8 cellular contexts compared by ENCODE assay signal in genomic region chr17:18158022-18158600, GRCh38. TPM values are rescaled to one million over a fixed set of nuclear protein-coding genes. Genes with fewer than 3 reads are reported as not detected.
DNase-seq lines count a peak whose midpoint lies in the region; ATAC-seq and TF ChIP-seq lines count a peak whose summit lies in the region.

No MANE protein-coding gene starts in this region.

- H3K4me3 ChIP-seq in adipocyte (ENCODE audit: low read length) = peak overlapping the region; percentile 69
- H3K4me3 ChIP-seq in rectal smooth muscle tissue (ENCODE audit: low read length) = peak overlapping the region; percentile 74
- peak overlapping the region; percentile 26 to 35 for H3K4me3 ChIP-seq in uterus

- H3K27me3 ChIP-seq in adipocyte (replicated peaks; ENCODE audit: control insufficient read depth, insufficient read depth, low read length) (no peaks in the 10 kb centered on the region), rectal smooth muscle tissue (ENCODE audit: control insufficient read depth, insufficient read depth, low read length) (no peaks in the 10 kb centered on the region), uterus (no peaks in the 10 kb centered on the region)

- H3K9ac ChIP-seq in adipocyte (ENCODE audit: low read length) (peak overlapping the region; percentile 48), rectal smooth muscle tissue (ENCODE audit: low read length) (no peak overlapping the region)

- intact Hi-C loops in left ventricle myocardium superior (cut with micrococcal nuclease) (no loop called here), uterus (cut with DNase I; ENCODE audit: low total_unique reads) (no loop called here)

- TF ChIP-seq CTCF in GM13977 (IDR thresholded peaks at IDR 0.05; ENCODE audit: extremely low read depth, insufficient read depth, missing control alignments) (no peak), uterus (IDR thresholded peaks at IDR 0.05) (no peak)

- H3K36me3 ChIP-seq in adipocyte (ENCODE audit: control insufficient read depth, insufficient read depth, low read length, severe bottlenecking) (no peaks in the 10 kb centered on the region), rectal smooth muscle tissue (ENCODE audit: control insufficient read depth, insufficient read depth, low read length) (no peaks in the 10 kb centered on the region), uterus (no peaks in the 10 kb centered on the region)

- no peaks in the 10 kb centered on the region for H3K9me3 ChIP-seq in adipocyte (ENCODE audit: control insufficient read depth, low read length)
- no peaks in the 10 kb centered on the region for H3K9me3 ChIP-seq in uterus

- H3K27ac ChIP-seq in rectal smooth muscle tissue (ENCODE audit: low read depth, low read length) (no peak overlapping the region), uterus (peak overlapping the region; percentile 60 to 79)

- peak; percentile 50 for ATAC-seq in HG03175 (IDR thresholded peaks at IDR 0.05; ENCODE audit: unreplicated experiment)
- ATAC-seq in left ventricle myocardium superior = peak; percentile 62
- no peak for ATAC-seq in GM18873 (IDR thresholded peaks at IDR 0.05; ENCODE audit: low FRiP score, unreplicated experiment)

- TF ChIP-seq POLR2A in uterus (IDR thresholded peaks at IDR 0.05) = peak in 1 of 2 donors; percentile 7

- H3K4me1 ChIP-seq in adipocyte (ENCODE audit: control insufficient read depth, insufficient read depth, low read length) (peaks cover 14% of the 10 kb centered on the region), rectal smooth muscle tissue (ENCODE audit: control insufficient read depth, insufficient read depth, low read length) (peaks cover 2% of the 10 kb centered on the region), uterus (peaks cover 0 to 5% of the 10 kb centered on the region in 2 donors)

- DNase-seq in GM13977 (ENCODE audit: low spot score) = peak; percentile 92
- DNase-seq in T follicular helper cell (ENCODE audit: low read depth) = peak; percentile 90
- peak; percentile 68 for DNase-seq in adipocyte (ENCODE audit: low read depth)
- peak; percentile 95 for DNase-seq in left ventricle myocardium superior
- DNase-seq in uterus = peak; percentile 95

- in situ Hi-C loops in GM13977 (cut with MboI; ENCODE audit: low pct_unique_long_range_greater_than_20kb, low sequenced_read_pairs, unreplicated experiment) = no loop called here

RNA-seq across cellular contexts. Expression of gene ALKBH5, which starts 25.5 kb away (rescaled TPM):
- 197 TPM for total RNA-seq in left ventricle myocardium superior
- 100 to 1,000 TPM in 2 of 4 donors, 10 to 100 TPM in 2; 66.5 to 136 (median 98.5) TPM for total RNA-seq in uterus

RNA-seq across cellular contexts. Expression of gene MYO15A, which starts 49.6 kb away (rescaled TPM):
- total RNA-seq in left ventricle myocardium superior (0.45 TPM), uterus (1 to 10 TPM in 3 of 4 donors, not detected in 1; 1.5 to 8.1 (median 2.9) TPM)
